Comparison of ENCODE assay signal across 1 cellular context in the genomic region with DNA sequence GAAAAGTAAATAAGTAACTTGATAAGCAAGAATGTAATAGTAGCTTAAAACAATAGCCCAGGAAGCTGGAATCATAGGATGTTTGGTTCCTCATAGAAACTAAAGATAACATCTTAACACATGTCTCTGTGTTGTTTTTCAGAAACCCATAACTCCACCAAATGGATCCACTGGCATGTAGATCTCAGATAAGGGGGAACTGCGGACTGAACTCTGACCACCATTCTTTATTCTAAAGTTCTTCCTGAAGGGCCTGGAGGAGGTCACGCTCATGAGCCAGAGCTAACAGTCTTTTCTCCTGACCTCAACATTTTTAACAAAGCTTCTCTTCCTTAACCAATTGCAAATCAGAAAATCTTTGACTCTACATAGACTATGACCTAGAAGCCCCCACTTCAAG.
TF ChIP-seq lines count a peak whose summit lies in the region.

No MANE protein-coding gene starts in this region.

TF ChIP-seq in GM23338, 12 proteins besides CTCF, POLR2A, EP300 and RAD21 (continued from another document):
- TF ChIP-seq, protein P1, sequence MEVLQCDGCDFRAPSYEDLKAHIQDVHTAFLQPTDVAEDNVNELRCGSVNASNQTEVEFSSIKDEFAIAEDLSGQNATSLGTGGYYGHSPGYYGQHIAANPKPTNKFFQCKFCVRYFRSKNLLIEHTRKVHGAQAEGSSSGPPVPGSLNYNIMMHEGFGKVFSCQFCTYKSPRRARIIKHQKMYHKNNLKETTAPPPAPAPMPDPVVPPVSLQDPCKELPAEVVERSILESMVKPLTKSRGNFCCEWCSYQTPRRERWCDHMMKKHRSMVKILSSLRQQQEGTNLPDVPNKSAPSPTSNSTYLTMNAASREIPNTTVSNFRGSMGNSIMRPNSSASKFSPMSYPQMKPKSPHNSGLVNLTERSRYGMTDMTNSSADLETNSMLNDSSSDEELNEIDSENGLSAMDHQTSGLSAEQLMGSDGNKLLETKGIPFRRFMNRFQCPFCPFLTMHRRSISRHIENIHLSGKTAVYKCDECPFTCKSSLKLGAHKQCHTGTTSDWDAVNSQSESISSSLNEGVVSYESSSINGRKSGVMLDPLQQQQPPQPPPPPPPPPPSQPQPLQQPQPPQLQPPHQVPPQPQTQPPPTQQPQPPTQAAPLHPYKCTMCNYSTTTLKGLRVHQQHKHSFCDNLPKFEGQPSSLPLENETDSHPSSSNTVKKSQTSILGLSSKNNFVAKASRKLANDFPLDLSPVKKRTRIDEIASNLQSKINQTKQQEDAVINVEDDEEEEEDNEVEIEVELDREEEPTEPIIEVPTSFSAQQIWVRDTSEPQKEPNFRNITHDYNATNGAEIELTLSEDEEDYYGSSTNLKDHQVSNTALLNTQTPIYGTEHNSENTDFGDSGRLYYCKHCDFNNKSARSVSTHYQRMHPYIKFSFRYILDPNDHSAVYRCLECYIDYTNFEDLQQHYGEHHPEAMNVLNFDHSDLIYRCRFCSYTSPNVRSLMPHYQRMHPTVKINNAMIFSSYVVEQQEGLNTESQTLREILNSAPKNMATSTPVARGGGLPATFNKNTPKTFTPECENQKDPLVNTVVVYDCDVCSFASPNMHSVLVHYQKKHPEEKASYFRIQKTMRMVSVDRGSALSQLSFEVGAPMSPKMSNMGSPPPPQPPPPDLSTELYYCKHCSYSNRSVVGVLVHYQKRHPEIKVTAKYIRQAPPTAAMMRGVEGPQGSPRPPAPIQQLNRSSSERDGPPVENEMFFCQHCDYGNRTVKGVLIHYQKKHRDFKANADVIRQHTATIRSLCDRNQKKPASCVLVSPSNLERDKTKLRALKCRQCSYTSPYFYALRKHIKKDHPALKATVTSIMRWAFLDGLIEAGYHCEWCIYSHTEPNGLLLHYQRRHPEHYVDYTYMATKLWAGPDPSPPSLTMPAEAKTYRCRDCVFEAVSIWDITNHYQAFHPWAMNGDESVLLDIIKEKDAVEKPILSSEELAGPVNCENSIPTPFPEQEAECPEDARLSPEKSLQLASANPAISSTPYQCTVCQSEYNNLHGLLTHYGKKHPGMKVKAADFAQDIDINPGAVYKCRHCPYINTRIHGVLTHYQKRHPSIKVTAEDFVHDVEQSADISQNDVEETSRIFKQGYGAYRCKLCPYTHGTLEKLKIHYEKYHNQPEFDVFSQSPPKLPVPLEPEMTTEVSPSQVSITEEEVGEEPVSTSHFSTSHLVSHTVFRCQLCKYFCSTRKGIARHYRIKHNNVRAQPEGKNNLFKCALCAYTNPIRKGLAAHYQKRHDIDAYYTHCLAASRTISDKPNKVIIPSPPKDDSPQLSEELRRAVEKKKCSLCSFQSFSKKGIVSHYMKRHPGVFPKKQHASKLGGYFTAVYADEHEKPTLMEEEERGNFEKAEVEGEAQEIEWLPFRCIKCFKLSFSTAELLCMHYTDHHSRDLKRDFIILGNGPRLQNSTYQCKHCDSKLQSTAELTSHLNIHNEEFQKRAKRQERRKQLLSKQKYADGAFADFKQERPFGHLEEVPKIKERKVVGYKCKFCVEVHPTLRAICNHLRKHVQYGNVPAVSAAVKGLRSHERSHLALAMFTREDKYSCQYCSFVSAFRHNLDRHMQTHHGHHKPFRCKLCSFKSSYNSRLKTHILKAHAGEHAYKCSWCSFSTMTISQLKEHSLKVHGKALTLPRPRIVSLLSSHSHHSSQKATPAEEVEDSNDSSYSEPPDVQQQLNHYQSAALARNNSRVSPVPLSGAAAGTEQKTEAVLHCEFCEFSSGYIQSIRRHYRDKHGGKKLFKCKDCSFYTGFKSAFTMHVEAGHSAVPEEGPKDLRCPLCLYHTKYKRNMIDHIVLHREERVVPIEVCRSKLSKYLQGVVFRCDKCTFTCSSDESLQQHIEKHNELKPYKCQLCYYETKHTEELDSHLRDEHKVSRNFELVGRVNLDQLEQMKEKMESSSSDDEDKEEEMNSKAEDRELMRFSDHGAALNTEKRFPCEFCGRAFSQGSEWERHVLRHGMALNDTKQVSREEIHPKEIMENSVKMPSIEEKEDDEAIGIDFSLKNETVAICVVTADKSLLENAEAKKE (CRISPR knock-in tag; IDR thresholded peaks at IDR 0.05) = no peak
TF ChIP-seq in GM23338: peak in this region for 0.
